Comparison of ENCODE assay signal across 11 cellular contexts in the genomic region with DNA sequence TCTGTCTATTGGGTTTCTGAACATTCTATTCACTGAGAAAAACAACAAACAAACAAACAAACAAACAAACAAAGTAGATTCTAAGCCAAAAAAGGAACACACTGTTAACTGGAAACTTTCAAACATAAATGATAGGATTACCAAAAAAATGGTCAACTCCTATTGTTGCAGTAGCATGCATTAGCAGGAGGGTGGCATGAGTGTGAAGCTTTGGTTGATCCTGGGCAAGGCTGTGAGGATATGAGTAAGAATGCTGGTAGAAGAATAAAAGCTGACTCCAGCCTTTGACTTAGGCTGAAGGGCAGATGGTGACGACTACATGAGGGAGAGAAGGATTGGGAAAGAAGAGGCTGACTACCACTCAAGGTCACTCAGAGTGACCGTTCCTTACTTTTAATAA.
DNase-seq lines count a peak whose midpoint lies in the region; TF ChIP-seq lines count a peak whose summit lies in the region.
"Had no signal": no experiment of that assay in that cellular context is flagged by ENCODE, and none has a peak within 500 bp of the region (broad histone marks: within the 10 kb centered on the region; RNA-seq: fewer than 3 reads in every experiment).

No MANE protein-coding gene starts in this region.

- peaks cover 1% of the 10 kb centered on the region for H3K27me3 Mint-ChIP-seq in glutamatergic neuron (ENCODE audit: unreplicated experiment)
- no peaks in the 10 kb centered on the region for H3K27me3 Mint-ChIP-seq in activated CD4-positive, alpha-beta T cell treated with anti-CD3 and anti-CD28 coated beads, Interleukin-2, amount 10 ng/mL, durations not matched to agents 7 days and 5 days
- H3K27me3 Mint-ChIP-seq: activated naive CD8-positive, alpha-beta T cell; IgD-negative memory B cell had no signal

- H3K4me3 Mint-ChIP-seq in glutamatergic neuron (ENCODE audit: unreplicated experiment) = no peak overlapping the region
- H3K4me3 Mint-ChIP-seq in activated CD4-positive, alpha-beta T cell treated with anti-CD3 and anti-CD28 coated beads, Interleukin-2, amount 10 ng/mL, durations not matched to agents 7 days and 5 days = no peak overlapping the region
- H3K4me3 Mint-ChIP-seq: activated naive CD8-positive, alpha-beta T cell; IgD-negative memory B cell had no signal

- peaks cover 2% of the 10 kb centered on the region for H3K9me3 Mint-ChIP-seq in glutamatergic neuron (ENCODE audit: unreplicated experiment)
- peaks cover 4% of the 10 kb centered on the region for H3K9me3 Mint-ChIP-seq in activated CD4-positive, alpha-beta T cell treated with anti-CD3 and anti-CD28 coated beads, Interleukin-2, amount 10 ng/mL, durations not matched to agents 7 days and 5 days

- peak; percentile 49 for DNase-seq in DMS53 (lab: John Stamatoyannopoulos, UW)
- DNase-seq in DMS53 treated with DMSO at 0.1 percent for 48 hours (lab: John Stamatoyannopoulos, UW; ENCODE audit: unreplicated experiment) = no peak
- peak; percentile 35 for DNase-seq in NCI-H460 (ENCODE audit: extremely low read depth, low read depth)
- DNase-seq in choroid plexus epithelial cell (ENCODE audit: low read depth) = peak; percentile 8
- DNase-seq in retina = peak; percentile 19
- no peak for DNase-seq in glutamatergic neuron
- DNase-seq in activated CD4-positive, alpha-beta T cell treated with anti-CD3 and anti-CD28 coated beads, Interleukin-2, amount 10 ng/mL, durations not matched to agents 7 days and 5 days = no peak
- no peak for DNase-seq in GM03348 (ENCODE audit: low spot score)
- DNase-seq: activated CD4-positive, alpha-beta T cell treated with anti-CD3 and anti-CD28 coated beads, Interleukin-2, amount 50 U/mL, for 1 hour had no signal

- no peak overlapping the region for H3K27ac Mint-ChIP-seq in glutamatergic neuron (ENCODE audit: unreplicated experiment)
- H3K27ac Mint-ChIP-seq in activated CD4-positive, alpha-beta T cell treated with anti-CD3 and anti-CD28 coated beads, Interleukin-2, amount 10 ng/mL, durations not matched to agents 7 days and 5 days = no peak overlapping the region
- H3K27ac Mint-ChIP-seq: activated naive CD8-positive, alpha-beta T cell; IgD-negative memory B cell had no signal

- TF ChIP-seq CTCF in choroid plexus epithelial cell (conservative IDR thresholded peaks at IDR 0.05; ENCODE audit: low read depth, low read length) (peak; percentile 17), glutamatergic neuron (IDR thresholded peaks at IDR 0.05; ENCODE audit: partially characterized antibody, unreplicated experiment) (no peak)

- H3K36me3 Mint-ChIP-seq in glutamatergic neuron (ENCODE audit: unreplicated experiment) = no peaks in the 10 kb centered on the region
- H3K36me3 Mint-ChIP-seq in activated CD4-positive, alpha-beta T cell treated with anti-CD3 and anti-CD28 coated beads, Interleukin-2, amount 10 ng/mL, durations not matched to agents 7 days and 5 days (ENCODE audit: low read depth) = no peaks in the 10 kb centered on the region
- H3K36me3 Mint-ChIP-seq: activated naive CD8-positive, alpha-beta T cell; IgD-negative memory B cell had no signal

- H3K4me3 ChIP-seq in choroid plexus epithelial cell (ENCODE audit: low read depth, low read length) = no peak overlapping the region

- CTCF ChIA-PET in activated CD4-positive, alpha-beta T cell treated with anti-CD3 and anti-CD28 coated beads, Interleukin-2, amount 10 ng/mL, durations not matched to agents 7 days and 5 days (lab: Charles Lee) = no interaction called here

- POLR2A ChIA-PET in activated CD4-positive, alpha-beta T cell treated with anti-CD3 and anti-CD28 coated beads, Interleukin-2, amount 10 ng/mL, durations not matched to agents 7 days and 5 days (lab: Charles Lee) = no interaction called here

- peaks cover 10% of the 10 kb centered on the region for H3K4me1 Mint-ChIP-seq in glutamatergic neuron (ENCODE audit: low read depth, unreplicated experiment)
- no peaks in the 10 kb centered on the region for H3K4me1 Mint-ChIP-seq in activated CD4-positive, alpha-beta T cell treated with anti-CD3 and anti-CD28 coated beads, Interleukin-2, amount 10 ng/mL, durations not matched to agents 7 days and 5 days
- H3K4me1 Mint-ChIP-seq: IgD-negative memory B cell had no signal

Comparison
In these comparisons a context has a peak if more than half of its experiments do, and no peak if none do; other contexts are left out.
1. DNase-seq: peak in DMS53 (single experiment), NCI-H460 (single experiment), choroid plexus epithelial cell (single experiment) and retina (single experiment); none in DMS53 treated with DMSO at 0.1 percent for 48 hours (single experiment), glutamatergic neuron (single experiment), activated CD4-positive, alpha-beta T cell treated with anti-CD3 and anti-CD28 coated beads, Interleukin-2, amount 10 ng/mL, durations not matched to agents 7 days and 5 days (single experiment) and GM03348 (single experiment).